In genomic region chr18:76821875-76822509, GRCh38 we compare ENCODE assay signal across 8 cellular contexts. TPM values are rescaled to one million over a fixed set of nuclear protein-coding genes. Genes with fewer than 3 reads are reported as not detected.
DNase-seq lines count a peak whose midpoint lies in the region; ATAC-seq, FAIRE-seq and TF ChIP-seq lines count a peak whose summit lies in the region.

No MANE protein-coding gene starts in this region.

- no peaks in the 10 kb centered on the region for H3K9me3 Mint-ChIP-seq in CD14-positive monocyte

- DNase-seq in CD14-positive monocyte (ENCODE audit: low spot score) (peak; percentile 63), GM19238 (ENCODE audit: insufficient read length, low spot score) (peak; percentile 74), RKO (ENCODE audit: low spot score) (peak; percentile 51), frontal cortex (ENCODE audit: low spot score in 2 of 2) (peak; percentile 83 to 92), nucleus accumbens (lab: John Stamatoyannopoulos, UW) (peak in 37 of 56 donors; percentile 18 to 85 (median 57)), thoracic aorta (ENCODE audit: low spot score) (no peak)
- DNase-seq in activated naive CD4-positive, alpha-beta T cell (lab: John Stamatoyannopoulos, UW), result peak; percentile 32 to 54 (median 43)

- peaks cover 1 to 9% of the 10 kb centered on the region in 2 donors for H3K36me3 Mint-ChIP-seq in CD14-positive monocyte

- intact Hi-C loops in CD14-positive monocyte (cut with micrococcal nuclease), result loop anchor here in 1 of 2 donors (5.0 kb wide), 1 partner anchor 230 kb away; no protein-coding TSS in a partner anchor

- H3K4me3 ChIP-seq in thoracic aorta, result peak overlapping the region; percentile 99

- H3K27ac ChIP-seq in thoracic aorta, result peak overlapping the region; percentile 92 to 95

- H3K36me3 ChIP-seq in thoracic aorta, result no peaks in the 10 kb centered on the region

- peak; percentile 44 for ATAC-seq in HG03378 (IDR thresholded peaks at IDR 0.05; ENCODE audit: unreplicated experiment)
- peak; percentile 64 for ATAC-seq in thoracic aorta (ENCODE audit: insufficient number of reproducible peaks, low FRiP score, low read depth)

- peaks cover 0 to 4% (median 0%) of the 10 kb centered on the region in 3 donors for H3K27me3 Mint-ChIP-seq in CD14-positive monocyte (ENCODE audit: low read depth in 3 of 3)

- peaks cover 9 to 24% of the 10 kb centered on the region in 2 donors for H3K4me1 ChIP-seq in thoracic aorta (ENCODE audit: control insufficient read depth in 1 of 2, low read depth in 2 of 2)

- H3K27me3 ChIP-seq in thoracic aorta (replicated peaks; ENCODE audit: insufficient read depth), result no peaks in the 10 kb centered on the region

- peak overlapping the region; percentile 91 to 98 (median 95) for H3K27ac Mint-ChIP-seq in CD14-positive monocyte

- TF ChIP-seq CTCF in CD14-positive monocyte (IDR thresholded peaks at IDR 0.05) (no peak), thoracic aorta (IDR thresholded peaks at IDR 0.05) (no peak)

- H3K9me3 ChIP-seq in thoracic aorta, result no peaks in the 10 kb centered on the region

- peak overlapping the region; percentile 91 to 95 for H3K4me3 Mint-ChIP-seq in CD14-positive monocyte

- H3K4me1 Mint-ChIP-seq in CD14-positive monocyte, result peaks cover 45% of the 10 kb centered on the region

- no peak for FAIRE-seq in frontal cortex (lab: Jason Lieb, UNC)

RNA-seq across cellular contexts. Expression of gene ZNF236, which starts 0.4 kb away (rescaled TPM):
- 1 to 10 TPM; 1.7 to 2.4 TPM for polyA plus RNA-seq in CD14-positive monocyte
- total RNA-seq in frontal cortex (31.0 TPM), thoracic aorta (10 to 100 TPM; 14.1 to 22.5 TPM)
